29 cellular contexts compared by ENCODE assay signal in genomic region chr6:145707397-145707796, GRCh38.
"Had no signal": no experiment of that assay in that cellular context is flagged by ENCODE, and none has a peak within 500 bp of the region (broad histone marks: within the 10 kb centered on the region; RNA-seq: fewer than 3 reads in every experiment).

No MANE protein-coding gene starts in this region.

- DNase-seq: heart left ventricle; hypothalamus; immature natural killer cell; kidney; left colon; left lung; lower lobe of right lung; mammary epithelial cell; mesendoderm; naive B cell; natural killer cell; nucleus accumbens; pancreas; posterior cingulate gyrus; retina; right cardiac atrium; stimulated activated CD4-positive, alpha-beta T cell treated with anti-CD3 and anti-CD28 coated beads, Interleukin-12 subunit alpha, Interleukin-12 subunit beta, amount 100 ng/mL, for 4 hours; stimulated activated CD4-positive, alpha-beta T cell treated with anti-CD3 and anti-CD28 coated beads, Interleukin-15, amount 100 ng/mL, for 24 hours; stimulated activated CD4-positive, alpha-beta T cell treated with anti-CD3 and anti-CD28 coated beads, Interleukin-2, amount 100 ng/mL, for 24 hours; stimulated activated CD4-positive, alpha-beta T cell treated with anti-CD3 and anti-CD28 coated beads, Interleukin-4, amount 100 ng/mL, for 1 hour; stimulated activated naive CD4-positive, alpha-beta T cell; tibial artery; trophoblast cell; upper lobe of right lung had no signal

- H3K36me3 Mint-ChIP-seq: natural killer cell had no signal

- H3K4me1 Mint-ChIP-seq: mesothelial cell of epicardium had no signal

- H3K27ac ChIP-seq: heart left ventricle, left lung, lower lobe of right lung, pancreas, prostate gland, skin epidermis, suprapubic skin, thoracic aorta, tibial artery, upper lobe of right lung had no signal

- H3K36me3 ChIP-seq: lower lobe of right lung, pancreas, prostate gland, suprapubic skin, thoracic aorta, upper lobe of right lung had no signal

- H3K4me1 ChIP-seq: lower lobe of right lung, pancreas, prostate gland, suprapubic skin, upper lobe of right lung had no signal

- H3K4me3 ChIP-seq: heart left ventricle, left lung, lower lobe of right lung, pancreas, prostate gland, skin epidermis, suprapubic skin, thoracic aorta, tibial artery, upper lobe of right lung had no signal

- H3K27me3 Mint-ChIP-seq: naive B cell had no signal

- H3K27me3 ChIP-seq: heart left ventricle, left lung, pancreas, suprapubic skin, tibial artery, upper lobe of right lung had no signal

- H3K4me3 Mint-ChIP-seq: immature natural killer cell, mesothelial cell of epicardium, natural killer cell had no signal

- H3K27ac Mint-ChIP-seq: immature natural killer cell, mesothelial cell of epicardium, natural killer cell had no signal

- H3K9me3 ChIP-seq: lower lobe of right lung, pancreas, prostate gland, suprapubic skin, thoracic aorta, tibial artery, upper lobe of right lung had no signal
